ENCODE assay signal across 16 cellular contexts in the genomic region with DNA sequence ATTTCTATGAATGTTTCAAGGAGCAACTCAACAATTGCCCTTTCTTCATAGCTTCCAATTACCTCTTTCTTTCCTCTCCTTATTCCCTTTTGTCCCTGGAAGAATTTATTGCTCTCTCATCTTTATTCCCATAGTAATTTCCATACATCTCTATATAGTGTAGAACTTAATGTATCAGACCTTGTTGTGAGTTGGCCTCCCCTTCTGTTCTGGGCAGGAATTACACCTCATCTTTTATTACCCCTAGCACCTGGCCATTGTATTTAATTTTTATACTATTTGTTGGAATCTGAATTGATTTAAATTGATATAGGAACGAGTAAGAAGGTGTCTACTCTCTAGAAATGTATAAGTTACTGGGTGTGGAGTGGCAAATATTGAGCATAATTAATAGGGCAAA.
DNase-seq lines count a peak whose midpoint lies in the region; ATAC-seq, FAIRE-seq and TF ChIP-seq lines count a peak whose summit lies in the region.
"Had no signal": no experiment of that assay in that cellular context is flagged by ENCODE, and none has a peak within 500 bp of the region (broad histone marks: within the 10 kb centered on the region; RNA-seq: fewer than 3 reads in every experiment).

No MANE protein-coding gene starts in this region.

- WGBS in mammary epithelial cell (ENCODE audit: low coverage, missing lambda C conversion rate): 56% methylated on average over 1 of the region's 1 CpG
- WGBS in spleen, 5 donors: 53 to 88% (median 70%) methylated on average over 1 of the region's 1 CpG
- 77 to 84% methylated on average over 1 of the region's 1 CpG for WGBS in pancreas, 2 donors

- H2AFZ ChIP-seq in mammary epithelial cell (ENCODE audit: low read depth, low read length): no peak overlapping the region

- BruUV-seq in mammary epithelial cell (replicated peaks; lab: Mats Ljungman, UMichigan): no TSS peak

- dilution Hi-C loops in mammary epithelial cell (cut with HindIII; ENCODE audit: low sequenced_read_pairs): no loop called here

- CTCF ChIA-PET in mammary epithelial cell (lab: Charles Lee; ENCODE audit: low non-redundant PET): no interaction called here

- H3K79me2 ChIP-seq in mammary epithelial cell (ENCODE audit: insufficient read depth, low read length): no peaks in the 10 kb centered on the region

- H3K36me3 ChIP-seq in mammary epithelial cell (ENCODE audit: insufficient read depth, low read length): no peaks in the 10 kb centered on the region
- H3K36me3 ChIP-seq in spleen: no peaks in the 10 kb centered on the region
- H3K36me3 ChIP-seq in pancreas: no peaks in the 10 kb centered on the region
- H3K36me3 ChIP-seq: right atrium auricular region had no signal

- H3K4me3 ChIP-seq in mammary epithelial cell (replicated peaks in 1 of 3; ENCODE audit: insufficient read depth in 1 of 3, low read depth in 2 of 3, low read length in 3 of 3) (no peak overlapping the region), spleen (no peak overlapping the region), pancreas (no peak overlapping the region)
- H3K4me3 ChIP-seq: right atrium auricular region had no signal

- H3K4me2 ChIP-seq in mammary epithelial cell (ENCODE audit: insufficient read depth, low read depth, low read length): no peak overlapping the region

- H3K4me1 ChIP-seq in mammary epithelial cell (ENCODE audit: insufficient read depth, low read length): no peaks in the 10 kb centered on the region
- H3K4me1 ChIP-seq in spleen: no peaks in the 10 kb centered on the region
- H3K4me1 ChIP-seq in pancreas: peaks cover 0 to 9% (median 0%) of the 10 kb centered on the region in 3 donors
- H3K4me1 ChIP-seq: right atrium auricular region had no signal

- H4K20me1 ChIP-seq in mammary epithelial cell (ENCODE audit: insufficient read depth, low read length): no peaks in the 10 kb centered on the region

- no peak overlapping the region for H3K27ac ChIP-seq in mammary epithelial cell (ENCODE audit: insufficient read depth, low read depth, low read length)
- no peak overlapping the region for H3K27ac ChIP-seq in spleen
- no peak overlapping the region for H3K27ac ChIP-seq in pancreas
- H3K27ac ChIP-seq: right atrium auricular region had no signal

- H3K9ac ChIP-seq in mammary epithelial cell (ENCODE audit: insufficient read depth, low read length): no peak overlapping the region

- intact Hi-C loops in mammary epithelial cell (cut with micrococcal nuclease) (loop anchor here (2.0 kb wide), 1 partner anchor 114 kb away; a partner anchor contains a TSS), spleen (cut with DNase I; ENCODE audit: low total_unique reads) (no loop called here), pancreas (cut with DNase I) (no loop called here)

- no peaks in the 10 kb centered on the region for H3K9me3 ChIP-seq in mammary epithelial cell (replicated peaks; ENCODE audit: insufficient read depth, low read length)
- no peaks in the 10 kb centered on the region for H3K9me3 ChIP-seq in spleen
- H3K9me3 ChIP-seq in pancreas: no peaks in the 10 kb centered on the region
- H3K9me3 ChIP-seq: right atrium auricular region had no signal

- no peak for ATAC-seq in HG02840 (IDR thresholded peaks at IDR 0.05; ENCODE audit: low FRiP score, unreplicated experiment)
- ATAC-seq in pancreas: no peak
- ATAC-seq: left cardiac atrium, natural killer cell had no signal

- DNase-seq in D721Med (ENCODE audit: insufficient read length, low spot score): no peak
- no peak for DNase-seq in mammary epithelial cell
- peak; percentile 6 to 34 for DNase-seq in lung microvascular endothelial cell (ENCODE audit: low read depth in 2 of 2)
- no peak for DNase-seq in NK-92 (lab: John Stamatoyannopoulos, UW; ENCODE audit: unreplicated experiment)
- no peak for DNase-seq in spleen
- DNase-seq in pancreas: no peak
- DNase-seq: activated CD4-positive, alpha-beta T cell treated with anti-CD3 and anti-CD28 coated beads for 4 hours; amniotic stem cell; CD8-positive, alpha-beta memory T cell; KG1; left cardiac atrium; natural killer cell; NCI-H2029 had no signal

- in situ Hi-C loops in mammary epithelial cell (cut with MboI; ENCODE audit: low sequenced_read_pairs in 2 of 2): loop anchor here in 1 of 2 donors (25.0 kb wide), 1 partner anchor 322 kb away; no protein-coding TSS in a partner anchor

- no peak for TF ChIP-seq POLR2A in spleen (IDR thresholded peaks at IDR 0.05)

- FAIRE-seq in D721Med (lab: Jason Lieb, UNC) (no peak), pancreas (lab: Jason Lieb, UNC) (no peak)

- H3K27me3 ChIP-seq in mammary epithelial cell (ENCODE audit: insufficient read depth, low read length) (no peaks in the 10 kb centered on the region), spleen (replicated peaks in 1 of 7) (no peaks in the 10 kb centered on the region), pancreas (no peaks in the 10 kb centered on the region)
- H3K27me3 ChIP-seq: right atrium auricular region had no signal

- TF ChIP-seq CTCF in D721Med (IDR thresholded peaks at IDR 0.05; ENCODE audit: insufficient read depth, missing control alignments) (peak; percentile 9), LNCAP (IDR thresholded peaks at IDR 0.05) (peak; percentile 62), mammary epithelial cell (conservative IDR thresholded peaks at IDR 0.05 in 1 of 2, IDR thresholded peaks at IDR 0.05 in 1 of 2; ENCODE audit: extremely low read depth in 1 of 2, insufficient read depth in 1 of 2, low read depth in 1 of 2, low read length in 2 of 2) (peak; percentile 53 to 75), spleen (IDR thresholded peaks at IDR 0.05 in 8 of 11, conservative IDR thresholded peaks at IDR 0.05 in 3 of 11) (no peak), pancreas (IDR thresholded peaks at IDR 0.05) (no peak)

Comparison
In these comparisons a context has a peak if more than half of its experiments do, and no peak if none do; other contexts are left out.
1. DNase-seq: peak in lung microvascular endothelial cell (2 of 2); none in D721Med (single experiment), mammary epithelial cell (single experiment), NK-92 (single experiment), spleen (single experiment) and pancreas (0 of 6).
2. CTCF ChIP-seq: peak in D721Med (single experiment), LNCAP (single experiment) and mammary epithelial cell (2 of 2); none in spleen (0 of 11) and pancreas (0 of 4).